In the genomic region with DNA sequence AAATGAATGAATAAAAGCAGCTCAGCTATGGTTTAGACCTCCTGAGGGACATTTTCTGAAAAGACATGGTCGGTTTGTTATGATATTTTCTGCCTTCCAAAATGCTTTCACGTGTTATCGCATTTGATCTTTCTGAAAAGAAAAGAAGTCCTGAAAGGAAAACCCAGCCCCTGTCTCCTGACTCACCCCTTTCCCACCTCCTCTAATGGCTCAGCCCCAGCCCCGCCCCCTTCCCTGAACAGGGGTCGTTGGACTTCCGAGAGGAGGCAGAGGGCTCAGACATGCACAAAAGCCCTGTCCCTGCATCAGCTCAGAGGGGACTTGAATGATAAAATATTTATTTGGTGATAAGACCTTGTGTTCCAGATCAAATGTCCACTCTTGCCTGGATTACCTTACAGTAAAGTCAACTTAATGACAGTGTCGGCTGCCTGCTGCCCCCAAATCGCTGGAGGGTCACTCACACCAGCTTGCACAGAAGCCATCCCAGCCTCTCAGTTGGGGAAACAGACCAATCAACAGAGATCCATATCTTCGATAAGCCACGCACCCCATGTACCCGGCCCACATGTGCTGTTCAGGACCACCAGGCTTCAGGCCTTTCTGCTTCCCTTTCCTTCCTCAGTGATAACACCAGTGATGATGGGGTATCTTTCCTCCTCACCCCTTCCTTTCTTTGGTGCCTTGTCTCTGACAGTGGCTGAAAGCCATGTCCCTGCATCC, we compare ENCODE assay signal across 2 cellular contexts.
TF ChIP-seq lines count a peak whose summit lies in the region.

No MANE protein-coding gene starts in this region.

TF ChIP-seq in H1, 55 proteins besides CTCF, POLR2A, EP300 and RAD21:
- TF ChIP-seq SRF (IDR thresholded peaks at IDR 0.05; ENCODE audit: low read depth, low read length), result no peak
- TF ChIP-seq ZNF274 (IDR thresholded peaks at IDR 0.05; ENCODE audit: borderline replicate concordance, extremely low read depth, low read length), result no peak
- TF ChIP-seq ASH2L (IDR thresholded peaks at IDR 0.05; ENCODE audit: low read length), result no peak
- no peak for TF ChIP-seq RFX5 (IDR thresholded peaks at IDR 0.05; ENCODE audit: borderline replicate concordance, low read depth, low read length)
- no peak for TF ChIP-seq BACH1 (IDR thresholded peaks at IDR 0.05; ENCODE audit: low read length)
- TF ChIP-seq KDM5A (IDR thresholded peaks at IDR 0.05; ENCODE audit: low read length), result no peak
- no peak for TF ChIP-seq KDM1A (IDR thresholded peaks at IDR 0.05; ENCODE audit: borderline replicate concordance, low read length)
- no peak for TF ChIP-seq TAF1 (IDR thresholded peaks at IDR 0.05; ENCODE audit: low read depth, low read length)
- no peak for TF ChIP-seq CREB1 (IDR thresholded peaks at IDR 0.05)
- no peak for TF ChIP-seq CEBPB (IDR thresholded peaks at IDR 0.05; ENCODE audit: low read depth, low read length)
- TF ChIP-seq HDAC6 (IDR thresholded peaks at IDR 0.05; ENCODE audit: low read depth, low read length), result no peak

TF ChIP-seq in neural cell, 6 proteins besides CTCF, POLR2A, EP300 and RAD21:
- TF ChIP-seq, protein P1, sequence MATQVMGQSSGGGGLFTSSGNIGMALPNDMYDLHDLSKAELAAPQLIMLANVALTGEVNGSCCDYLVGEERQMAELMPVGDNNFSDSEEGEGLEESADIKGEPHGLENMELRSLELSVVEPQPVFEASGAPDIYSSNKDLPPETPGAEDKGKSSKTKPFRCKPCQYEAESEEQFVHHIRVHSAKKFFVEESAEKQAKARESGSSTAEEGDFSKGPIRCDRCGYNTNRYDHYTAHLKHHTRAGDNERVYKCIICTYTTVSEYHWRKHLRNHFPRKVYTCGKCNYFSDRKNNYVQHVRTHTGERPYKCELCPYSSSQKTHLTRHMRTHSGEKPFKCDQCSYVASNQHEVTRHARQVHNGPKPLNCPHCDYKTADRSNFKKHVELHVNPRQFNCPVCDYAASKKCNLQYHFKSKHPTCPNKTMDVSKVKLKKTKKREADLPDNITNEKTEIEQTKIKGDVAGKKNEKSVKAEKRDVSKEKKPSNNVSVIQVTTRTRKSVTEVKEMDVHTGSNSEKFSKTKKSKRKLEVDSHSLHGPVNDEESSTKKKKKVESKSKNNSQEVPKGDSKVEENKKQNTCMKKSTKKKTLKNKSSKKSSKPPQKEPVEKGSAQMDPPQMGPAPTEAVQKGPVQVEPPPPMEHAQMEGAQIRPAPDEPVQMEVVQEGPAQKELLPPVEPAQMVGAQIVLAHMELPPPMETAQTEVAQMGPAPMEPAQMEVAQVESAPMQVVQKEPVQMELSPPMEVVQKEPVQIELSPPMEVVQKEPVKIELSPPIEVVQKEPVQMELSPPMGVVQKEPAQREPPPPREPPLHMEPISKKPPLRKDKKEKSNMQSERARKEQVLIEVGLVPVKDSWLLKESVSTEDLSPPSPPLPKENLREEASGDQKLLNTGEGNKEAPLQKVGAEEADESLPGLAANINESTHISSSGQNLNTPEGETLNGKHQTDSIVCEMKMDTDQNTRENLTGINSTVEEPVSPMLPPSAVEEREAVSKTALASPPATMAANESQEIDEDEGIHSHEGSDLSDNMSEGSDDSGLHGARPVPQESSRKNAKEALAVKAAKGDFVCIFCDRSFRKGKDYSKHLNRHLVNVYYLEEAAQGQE (IDR thresholded peaks at IDR 0.05; ENCODE audit: borderline replicate concordance), result no peak
- TF ChIP-seq TAF1 (IDR thresholded peaks at IDR 0.05; ENCODE audit: low read depth), result no peak
- no peak for TF ChIP-seq MXI1 (conservative IDR thresholded peaks at IDR 0.05; ENCODE audit: poor library complexity, severe bottlenecking)
